Comparison of ENCODE assay signal across 17 cellular contexts in the genomic region with DNA sequence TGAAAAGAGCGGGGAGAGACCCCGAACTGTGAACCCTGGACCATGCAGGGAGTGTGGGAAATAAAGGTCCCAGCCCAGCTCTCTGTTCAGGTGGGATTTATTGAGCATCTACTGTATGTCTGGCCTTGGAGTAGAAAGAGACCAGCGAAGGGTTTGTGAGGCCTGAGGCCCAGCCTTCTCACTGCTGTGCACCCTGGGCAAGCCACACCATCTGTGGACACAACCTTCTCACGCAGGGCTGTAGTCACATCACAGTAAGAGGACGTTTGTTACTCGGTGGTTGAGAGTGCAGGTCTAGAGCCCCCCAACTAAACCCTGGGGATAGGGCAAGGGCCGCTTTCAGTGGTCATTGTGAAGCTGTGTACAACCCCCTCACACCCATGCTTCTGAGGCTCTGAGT. TPM values are rescaled to one million over a fixed set of nuclear protein-coding genes. Genes with fewer than 3 reads are reported as not detected.
DNase-seq lines count a peak whose midpoint lies in the region; ATAC-seq, FAIRE-seq and TF ChIP-seq lines count a peak whose summit lies in the region.
"Had no signal": no experiment of that assay in that cellular context is flagged by ENCODE, and none has a peak within 500 bp of the region (broad histone marks: within the 10 kb centered on the region; RNA-seq: fewer than 3 reads in every experiment).

No MANE protein-coding gene starts in this region.

- no TSS peak for BruUV-seq in A673 (replicated peaks; lab: Mats Ljungman, UMichigan)

- peaks cover 25 to 44% of the 10 kb centered on the region in 2 donors for H3K4me1 ChIP-seq in neuronal stem cell (ENCODE audit: control insufficient read depth in 2 of 2, insufficient read depth in 1 of 2, low read depth in 1 of 2, low read length in 2 of 2)
- H3K4me1 ChIP-seq in small intestine (ENCODE audit: control insufficient read depth in 2 of 2, insufficient read depth in 1 of 2, low read depth in 1 of 2, low read length in 1 of 2) = peaks cover 3 to 7% of the 10 kb centered on the region in 2 donors
- peaks cover 9% of the 10 kb centered on the region for H3K4me1 ChIP-seq in A673 (ENCODE audit: insufficient read depth, low read length, poor library complexity, severe bottlenecking)
- H3K4me1 ChIP-seq in trophoblast cell (ENCODE audit: control insufficient read depth in 1 of 2, insufficient read depth in 2 of 2, low read length in 2 of 2) = peaks cover 0 to 3% of the 10 kb centered on the region in 2 experiments
- H3K4me1 ChIP-seq: HAP-1 had no signal

- intact Hi-C loops in head of caudate nucleus (cut with DNase I) = no loop called here
- intact Hi-C loops in A673 (cut with micrococcal nuclease; ENCODE audit: unreplicated experiment) = no loop called here

- peaks cover 34% of the 10 kb centered on the region for H3K27me3 Mint-ChIP-seq in stimulated activated naive CD8-positive, alpha-beta T cell treated with anti-CD3 and anti-CD28 coated beads, Interleukin-15, amount 100 ng/mL, for 72 hours

- H3K79me1 ChIP-seq in neuronal stem cell (ENCODE audit: low read depth, low read length) = peaks cover 5% of the 10 kb centered on the region
- H3K79me1 ChIP-seq in trophoblast cell (ENCODE audit: low read length) = no peaks in the 10 kb centered on the region

- no peak overlapping the region for H4K12ac ChIP-seq in trophoblast cell (ENCODE audit: low read depth, low read length)

- H2AFZ ChIP-seq in neuronal stem cell (ENCODE audit: low read length) (no peak overlapping the region), trophoblast cell (ENCODE audit: insufficient read depth, low read length, poor library complexity) (no peak overlapping the region)

- H3K27ac Mint-ChIP-seq in stimulated activated naive CD8-positive, alpha-beta T cell treated with anti-CD3 and anti-CD28 coated beads, Interleukin-15, amount 100 ng/mL, for 72 hours = no peak overlapping the region
- H3K27ac Mint-ChIP-seq: CD4-positive, alpha-beta T cell; immature natural killer cell; T-helper 17 cell had no signal

- H3K4me1 Mint-ChIP-seq in stimulated activated naive CD8-positive, alpha-beta T cell treated with anti-CD3 and anti-CD28 coated beads, Interleukin-15, amount 100 ng/mL, for 72 hours = peaks cover 18% of the 10 kb centered on the region
- H3K4me1 Mint-ChIP-seq: immature natural killer cell, T-helper 17 cell had no signal

- peak; percentile 1 for DNase-seq in stimulated activated naive CD8-positive, alpha-beta T cell treated with anti-CD3 and anti-CD28 coated beads, Interleukin-15, Interleukin-2, amounts not matched to agents 100 U/mL and 50 U/mL, for 24 hours
- DNase-seq in stimulated activated naive CD8-positive, alpha-beta T cell treated with anti-CD3 and anti-CD28 coated beads, Interleukin-15, amount 100 ng/mL, for 72 hours = no peak
- peak in 24 of 42 donors; percentile 0 to 43 (median 11) for DNase-seq in head of caudate nucleus
- DNase-seq in neuronal stem cell (ENCODE audit: low spot score) = no peak
- no peak for DNase-seq in small intestine
- no peak for DNase-seq in GDM1 (lab: John Stamatoyannopoulos, UW)
- no peak for DNase-seq in A673 (ENCODE audit: low spot score)
- no peak for DNase-seq in trophoblast cell
- DNase-seq: activated CD4-positive, alpha-beta T cell treated with anti-CD3 and anti-CD28 coated beads, Interleukin-2, amount 50 U/mL, for 1 hour; amniotic stem cell; dermis blood vessel endothelial cell; immature natural killer cell; NCI-H2081; stimulated activated CD8-positive, alpha-beta memory T cell treated with anti-CD3 and anti-CD28 coated beads, Interleukin-4, amount 100 ng/mL, for 48 hours had no signal

- no CpG with 5 or more reads among the region's 7 CpGs for WGBS in neuronal stem cell (ENCODE audit: extremely low coverage in 2 of 2, insufficient read length in 2 of 2, insufficient replicate concordance in 1 of 2), 2 donors
- WGBS in small intestine, 3 donors = 82 to 88% (median 83%) methylated on average over 7 of the region's 7 CpGs
- WGBS in trophoblast cell (ENCODE audit: extremely low coverage, insufficient coverage, insufficient read length) = no CpG with 5 or more reads among the region's 7 CpGs

- peak overlapping the region; percentile 4 for H3K27ac ChIP-seq in neuronal stem cell (replicated peaks; ENCODE audit: low read length)
- no peak overlapping the region for H3K27ac ChIP-seq in small intestine (ENCODE audit: low read depth in 1 of 2, low read length in 1 of 2)
- H3K27ac ChIP-seq in A673 (ENCODE audit: low read depth, low read length, poor library complexity, severe bottlenecking) = no peak overlapping the region
- no peak overlapping the region for H3K27ac ChIP-seq in trophoblast cell (ENCODE audit: low read depth, low read length)

- H4K91ac ChIP-seq in neuronal stem cell (ENCODE audit: low read depth, low read length, poor library complexity) (no peak overlapping the region), trophoblast cell (ENCODE audit: low read depth, low read length) (no peak overlapping the region)

- H2BK15ac ChIP-seq in neuronal stem cell (ENCODE audit: low read length) = peak overlapping the region; percentile 50

- H3K9me3 ChIP-seq in neuronal stem cell (replicated peaks in 1 of 2; ENCODE audit: control insufficient read depth in 2 of 2, insufficient read depth in 1 of 2, low read depth in 1 of 2, low read length in 2 of 2) (no peaks in the 10 kb centered on the region), small intestine (ENCODE audit: control insufficient read depth, low read depth) (no peaks in the 10 kb centered on the region), A673 (ENCODE audit: low read depth, low read length, poor library complexity, severe bottlenecking) (no peaks in the 10 kb centered on the region), trophoblast cell (ENCODE audit: insufficient read depth, low read depth, low read length) (peaks cover 1% of the 10 kb centered on the region)
- H3K9me3 ChIP-seq: HAP-1 had no signal

- no peak overlapping the region for H3K23ac ChIP-seq in neuronal stem cell (ENCODE audit: low read depth, low read length, poor library complexity)
- no peak overlapping the region for H3K23ac ChIP-seq in trophoblast cell (ENCODE audit: low read length)

- no peak for TF ChIP-seq CTCF in A673 (conservative IDR thresholded peaks at IDR 0.05; ENCODE audit: low read depth, low read length)

- no peak overlapping the region for H3K4me3 ChIP-seq in neuronal stem cell (ENCODE audit: low read length in 2 of 2)
- no peak overlapping the region for H3K4me3 ChIP-seq in small intestine (ENCODE audit: low read depth in 1 of 2, low read length in 2 of 2)
- no peak overlapping the region for H3K4me3 ChIP-seq in A673 (ENCODE audit: low read depth, low read length, poor library complexity, severe bottlenecking)
- H3K4me3 ChIP-seq in trophoblast cell (ENCODE audit: low read depth, low read length) = no peak overlapping the region
- H3K4me3 ChIP-seq: HAP-1 had no signal

- H4K8ac ChIP-seq in neuronal stem cell (ENCODE audit: low read depth, low read length) (no peak overlapping the region), trophoblast cell (ENCODE audit: low read depth, low read length) (no peak overlapping the region)

- CTCF ChIA-PET in A673 (lab: Charles Lee) = no interaction called here

- H3K79me2 ChIP-seq in trophoblast cell (ENCODE audit: control insufficient read depth, insufficient read depth, low read length, poor library complexity) = no peaks in the 10 kb centered on the region

- H2BK5ac ChIP-seq in neuronal stem cell (ENCODE audit: low read length) (no peak overlapping the region), trophoblast cell (ENCODE audit: low read depth, low read length, poor library complexity) (no peak overlapping the region)

- H3K36me3 ChIP-seq in neuronal stem cell (replicated peaks in 1 of 2; ENCODE audit: control insufficient read depth in 2 of 2, insufficient read depth in 2 of 2, low read length in 2 of 2) (no peaks in the 10 kb centered on the region), small intestine (ENCODE audit: control insufficient read depth in 2 of 2, insufficient read depth in 2 of 2, low read length in 2 of 2) (no peaks in the 10 kb centered on the region), A673 (ENCODE audit: insufficient read depth, low read length, poor library complexity, severe bottlenecking) (no peaks in the 10 kb centered on the region), trophoblast cell (ENCODE audit: control insufficient read depth in 1 of 2, insufficient read depth in 2 of 2, low read length in 2 of 2) (no peaks in the 10 kb centered on the region)
- H3K36me3 ChIP-seq: HAP-1 had no signal

- H3K4ac ChIP-seq in neuronal stem cell (ENCODE audit: low read length) (no peak overlapping the region), trophoblast cell (ENCODE audit: low read depth, low read length) (no peak overlapping the region)

- H3K9me3 Mint-ChIP-seq in stimulated activated naive CD8-positive, alpha-beta T cell treated with anti-CD3 and anti-CD28 coated beads, Interleukin-15, amount 100 ng/mL, for 72 hours = no peaks in the 10 kb centered on the region
- H3K9me3 Mint-ChIP-seq: CD4-positive, alpha-beta T cell; immature natural killer cell had no signal

- H3K14ac ChIP-seq in neuronal stem cell (ENCODE audit: low read length) (no peak overlapping the region), trophoblast cell (ENCODE audit: low read length) (no peak overlapping the region)

- ATAC-seq in stimulated activated naive CD8-positive, alpha-beta T cell treated with anti-CD3 and anti-CD28 coated beads, Interleukin-15, Interleukin-2, amounts not matched to agents 100 U/mL and 50 U/mL, for 24 hours = no peak
- ATAC-seq in stimulated activated naive CD8-positive, alpha-beta T cell treated with anti-CD3 and anti-CD28 coated beads, Interleukin-15, amount 100 ng/mL, for 72 hours = no peak
- ATAC-seq: T-helper 17 cell had no signal

- H3K9ac ChIP-seq in neuronal stem cell (ENCODE audit: low read depth, low read length, poor library complexity) (no peak overlapping the region), trophoblast cell (ENCODE audit: low read length) (no peak overlapping the region)

- no peak overlapping the region for H3K4me3 Mint-ChIP-seq in stimulated activated naive CD8-positive, alpha-beta T cell treated with anti-CD3 and anti-CD28 coated beads, Interleukin-15, amount 100 ng/mL, for 72 hours
- H3K4me3 Mint-ChIP-seq: CD4-positive, alpha-beta T cell; immature natural killer cell; T-helper 17 cell had no signal

- H3K18ac ChIP-seq in neuronal stem cell (ENCODE audit: low read length) = no peak overlapping the region
- no peak overlapping the region for H3K18ac ChIP-seq in trophoblast cell (ENCODE audit: low read length)

- H2BK12ac ChIP-seq in neuronal stem cell (ENCODE audit: low read length) = no peak overlapping the region
- no peak overlapping the region for H2BK12ac ChIP-seq in trophoblast cell (ENCODE audit: low read length)

- H3K27me3 ChIP-seq in neuronal stem cell (ENCODE audit: control insufficient read depth in 3 of 3, insufficient read depth in 3 of 3, low read depth in 1 of 3, low read length in 3 of 3) (peaks cover 0 to 24% (median 0%) of the 10 kb centered on the region in 3 experiments), small intestine (ENCODE audit: control insufficient read depth in 2 of 2, insufficient read depth in 2 of 2, low read length in 2 of 2) (no peaks in the 10 kb centered on the region), A673 (replicated peaks; ENCODE audit: insufficient read depth, low read depth, low read length, poor library complexity) (no peaks in the 10 kb centered on the region), trophoblast cell (ENCODE audit: insufficient read depth, low read length) (no peaks in the 10 kb centered on the region)

- H2AK5ac ChIP-seq in neuronal stem cell (ENCODE audit: low read depth, low read length) (peak overlapping the region; percentile 64), trophoblast cell (ENCODE audit: low read length) (no peak overlapping the region)

- H3K4me2 ChIP-seq in neuronal stem cell (ENCODE audit: insufficient read depth, low read length, poor library complexity, severe bottlenecking) (no peak overlapping the region), trophoblast cell (ENCODE audit: low read length) (no peak overlapping the region)

- H2BK120ac ChIP-seq in neuronal stem cell (ENCODE audit: low read depth, low read length) (peak overlapping the region; percentile 14), trophoblast cell (ENCODE audit: insufficient read depth, low read length, poor library complexity) (no peak overlapping the region)

- POLR2A ChIA-PET in A673 (lab: Charles Lee; ENCODE audit: low non-redundant PET) = no interaction called here

- no peak for FAIRE-seq in small intestine (lab: Jason Lieb, UNC)

RNA-seq across cellular contexts. Expression of a gene that starts 18.2 kb away (rescaled TPM):
- 14.4 TPM for polyA plus RNA-seq in neuronal stem cell (2013, experiment 1 of 2)
- 14.3 TPM for polyA plus RNA-seq in neuronal stem cell (2013, experiment 2 of 2)
- 1 to 10 TPM; 1.6 to 7.5 (median 3.4) TPM for polyA plus RNA-seq in small intestine
- 3.9 and 5.5 TPM in 2 replicates for total RNA-seq in A673 (2021)
- polyA plus RNA-seq in trophoblast cell (2013) = 3.8 and 4.1 TPM in 2 replicates

Comparison
In these comparisons a context has a peak if more than half of its experiments do, and no peak if none do; other contexts are left out.
1. DNase-seq: peak in stimulated activated naive CD8-positive, alpha-beta T cell treated with anti-CD3 and anti-CD28 coated beads, Interleukin-15, Interleukin-2, amounts not matched to agents 100 U/mL and 50 U/mL, for 24 hours (single experiment) and head of caudate nucleus (24 of 42); none in stimulated activated naive CD8-positive, alpha-beta T cell treated with anti-CD3 and anti-CD28 coated beads, Interleukin-15, amount 100 ng/mL, for 72 hours (0 of 2), neuronal stem cell (single experiment), small intestine (single experiment), GDM1 (single experiment), A673 (single experiment) and trophoblast cell (0 of 2).